ENCODE assay signal across 11 cellular contexts in the genomic region with DNA sequence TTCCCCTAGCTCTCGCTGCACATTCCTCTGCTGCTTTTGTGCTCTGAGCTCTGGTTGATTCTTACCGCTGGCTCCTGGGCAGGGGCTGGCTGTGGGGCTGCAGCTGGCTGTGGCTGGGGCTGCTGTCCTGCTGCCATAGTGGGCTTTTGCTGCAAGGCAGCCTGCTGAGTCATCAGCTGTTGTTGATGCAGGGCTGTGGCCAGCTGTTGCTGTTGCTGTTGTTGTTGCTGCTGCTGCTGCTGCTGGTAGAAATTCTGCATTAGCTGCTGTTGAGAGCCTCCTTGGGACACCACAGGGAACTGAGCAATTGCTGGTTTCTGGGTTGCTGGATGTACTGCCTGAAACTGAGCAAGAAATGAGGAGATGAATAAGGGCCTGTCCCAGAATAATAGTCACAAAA.
A peak's percentile ranks its signal among the peaks of the same experiment; 100 is the strongest.
DNase-seq lines count a peak whose midpoint lies in the region; ATAC-seq and TF ChIP-seq lines count a peak whose summit lies in the region.
"Had no signal": no experiment of that assay in that cellular context is flagged by ENCODE, and none has a peak within 500 bp of the region (broad histone marks: within the 10 kb centered on the region; RNA-seq: fewer than 3 reads in every experiment).

No MANE protein-coding gene starts in this region.

- no peak overlapping the region for H4K8ac ChIP-seq in mesendoderm (ENCODE audit: low read depth, low read length)

- no peaks in the 10 kb centered on the region for H3K27me3 Mint-ChIP-seq in mesothelial cell of epicardium (ENCODE audit: low read depth)
- H3K27me3 Mint-ChIP-seq: activated B cell treated with CpG ODN at 0.5 μM for 24 hours had no signal

- H3K56ac ChIP-seq in mesendoderm (ENCODE audit: low read length) = no peak overlapping the region

- H3K4me1 ChIP-seq in HUES64 (ENCODE audit: insufficient read depth, low read length) (peaks cover 11% of the 10 kb centered on the region), mesendoderm (ENCODE audit: control insufficient read depth, low read depth, low read length) (no peaks in the 10 kb centered on the region)
- H3K4me1 ChIP-seq: vagina had no signal

- no peaks in the 10 kb centered on the region for H3K79me1 ChIP-seq in mesendoderm (ENCODE audit: low read length)

- no peak overlapping the region for H4K5ac ChIP-seq in mesendoderm (ENCODE audit: low read length)

- no peak overlapping the region for H2BK15ac ChIP-seq in mesendoderm (replicated peaks; ENCODE audit: low read depth)

- TF ChIP-seq CTCF in AG09309 (IDR thresholded peaks at IDR 0.05; ENCODE audit: control insufficient read depth, insufficient read depth, low read depth, low read length, missing control alignments) (peak; percentile 2), mesothelial cell of epicardium (IDR thresholded peaks at IDR 0.05; ENCODE audit: unreplicated experiment) (no peak)

- ATAC-seq in GM19395 (IDR thresholded peaks at IDR 0.05; ENCODE audit: unreplicated experiment) = no peak

- peak; percentile 31 for DNase-seq in AG09309 (ENCODE audit: low read depth)
- DNase-seq in dermis blood vessel endothelial cell = peak; percentile 54
- DNase-seq in mesendoderm = peak; percentile 79
- DNase-seq in mesothelial cell of epicardium (ENCODE audit: low spot score in 2 of 2, unreplicated experiment in 2 of 2) = no peak
- DNase-seq in HT-29 (ENCODE audit: low spot score) = no peak
- no peak for DNase-seq in NCI-H2227 treated with DMSO at 0.1 percent for 48 hours (lab: John Stamatoyannopoulos, UW)
- DNase-seq: activated B cell treated with CpG ODN at 0.5 μM for 24 hours, NCI-H1417 had no signal

- H3K4me1 Mint-ChIP-seq in mesothelial cell of epicardium = no peaks in the 10 kb centered on the region
- H3K4me1 Mint-ChIP-seq: activated B cell treated with CpG ODN at 0.5 μM for 24 hours had no signal

- no peak overlapping the region for H3K18ac ChIP-seq in mesendoderm (ENCODE audit: low read length)

- H2AK5ac ChIP-seq in mesendoderm (ENCODE audit: low read length) = no peak overlapping the region

- 72% methylated on average over 2 of the region's 2 CpGs for WGBS in HUES64
- no CpG with 5 or more reads among the region's 2 CpGs for WGBS in mesendoderm (ENCODE audit: extremely low coverage, insufficient coverage, low lambda C conversion rate)

- H3K36me3 ChIP-seq in HUES64 (ENCODE audit: insufficient read depth, low read length) (peaks cover 69% of the 10 kb centered on the region), mesendoderm (ENCODE audit: control insufficient read depth, insufficient read depth, low read length) (no peaks in the 10 kb centered on the region)

- no peaks in the 10 kb centered on the region for H3K79me2 ChIP-seq in mesendoderm (ENCODE audit: control insufficient read depth, insufficient read depth, low read length)

- H3K4me2 ChIP-seq in mesendoderm (ENCODE audit: low read length) = no peak overlapping the region

- no peak overlapping the region for H3K27ac Mint-ChIP-seq in mesothelial cell of epicardium
- H3K27ac Mint-ChIP-seq: activated B cell treated with CpG ODN at 0.5 μM for 24 hours had no signal

- no peak overlapping the region for H2BK5ac ChIP-seq in mesendoderm (ENCODE audit: low read length)

- no peak overlapping the region for H2BK120ac ChIP-seq in mesendoderm (ENCODE audit: low read depth, low read length)

- no peak overlapping the region for H3K4me3 ChIP-seq in AG09309 (ENCODE audit: control insufficient read depth, low read depth, low read length)
- H3K4me3 ChIP-seq in HUES64 (ENCODE audit: low read length) = no peak overlapping the region
- H3K4me3 ChIP-seq in mesendoderm (ENCODE audit: low read length) = no peak overlapping the region
- H3K4me3 ChIP-seq: vagina had no signal

- no peak overlapping the region for H3K23ac ChIP-seq in mesendoderm (ENCODE audit: low read length)

- H3K27ac ChIP-seq in HUES64 (ENCODE audit: low read depth, low read length) (peak overlapping the region; percentile 70), mesendoderm (ENCODE audit: low read depth, low read length) (no peak overlapping the region)
- H3K27ac ChIP-seq: vagina had no signal

- no peak overlapping the region for H3K4me3 Mint-ChIP-seq in mesothelial cell of epicardium
- H3K4me3 Mint-ChIP-seq: activated B cell treated with CpG ODN at 0.5 μM for 24 hours had no signal

- H3K9me3 ChIP-seq in HUES64 (ENCODE audit: insufficient read depth, low read depth, low read length) = 0 out of 2 replicates have a peak, but pooled peaks cover 3% of the 10 kb centered on the region
- H3K9me3 ChIP-seq: vagina had no signal

- peaks cover 6% of the 10 kb centered on the region for H3K9me3 Mint-ChIP-seq in mesothelial cell of epicardium

- H3K4ac ChIP-seq in mesendoderm (ENCODE audit: low read depth, low read length) = no peak overlapping the region

- no peaks in the 10 kb centered on the region for H3K27me3 ChIP-seq in HUES64 (ENCODE audit: insufficient read depth, low read length)
- H3K27me3 ChIP-seq in mesendoderm (ENCODE audit: insufficient read depth, low read length, poor library complexity) = no peaks in the 10 kb centered on the region
- H3K27me3 ChIP-seq: vagina had no signal

- peaks cover 61% of the 10 kb centered on the region for H3K36me3 Mint-ChIP-seq in mesothelial cell of epicardium

- H3K9ac ChIP-seq in HUES64 (ENCODE audit: low read depth, low read length) = no peak overlapping the region
- no peak overlapping the region for H3K9ac ChIP-seq in mesendoderm (ENCODE audit: low read length)

Comparison
In these comparisons a context has a peak if more than half of its experiments do, and no peak if none do; other contexts are left out.
1. DNase-seq: peak in AG09309 (single experiment), dermis blood vessel endothelial cell (single experiment) and mesendoderm (single experiment); none in mesothelial cell of epicardium (0 of 2), HT-29 (single experiment) and NCI-H2227 treated with DMSO at 0.1 percent for 48 hours (single experiment).